17 cellular contexts compared by ENCODE assay signal in genomic region chr4:54403700-54404453, GRCh38.
DNase-seq lines count a peak whose midpoint lies in the region; ATAC-seq, FAIRE-seq and TF ChIP-seq lines count a peak whose summit lies in the region.
"Had no signal": no experiment of that assay in that cellular context is flagged by ENCODE, and none has a peak within 500 bp of the region (broad histone marks: within the 10 kb centered on the region; RNA-seq: fewer than 3 reads in every experiment).

No MANE protein-coding gene starts in this region.

- WGBS in HepG2 (ENCODE audit: low lambda C conversion rate): 29% methylated on average over 5 of the region's 5 CpGs
- 81% methylated on average over 4 of the region's 5 CpGs for WGBS in right lobe of liver (ENCODE audit: insufficient coverage, low coverage, low lambda C conversion rate, missing lambda C conversion rate)

- H3K36me3 ChIP-seq in HepG2 (replicated peaks in 1 of 2; ENCODE audit: control insufficient read depth in 1 of 2, insufficient read depth in 2 of 2, low read length in 2 of 2) (no peaks in the 10 kb centered on the region), right lobe of liver (no peaks in the 10 kb centered on the region)
- H3K36me3 ChIP-seq: BLaER1 treated with 17β-estradiol and CSF1 and Interleukin-3, amounts not matched to agents 10 nM and 100 nM had no signal

- TF ChIP-seq POLR2A in HepG2 (IDR thresholded peaks at IDR 0.05; ENCODE audit: insufficient read depth in 1 of 2, low read depth in 2 of 2, low read length in 2 of 2) (no peak), right lobe of liver (IDR thresholded peaks at IDR 0.05) (no peak)

- no peak overlapping the region for H3K4me2 ChIP-seq in HepG2 (ENCODE audit: low read depth, low read length)
- H3K4me2 ChIP-seq: BLaER1 treated with 17β-estradiol and CSF1 and Interleukin-3, amounts not matched to agents 10 nM and 100 nM had no signal

- TF ChIP-seq CTCF in HepG2 (CRISPR knock-in tag; IDR thresholded peaks at IDR 0.05) (no peak), right lobe of liver (IDR thresholded peaks at IDR 0.05) (no peak), WTC11 (IDR thresholded peaks at IDR 0.05) (no peak)

- H3K79me2 ChIP-seq in HepG2 (ENCODE audit: insufficient read depth, low read length): no peaks in the 10 kb centered on the region

- peak; percentile 28 for DNase-seq in DMS53 (lab: John Stamatoyannopoulos, UW)
- DNase-seq in DMS53 treated with DMSO at 0.1 percent for 48 hours (lab: John Stamatoyannopoulos, UW; ENCODE audit: unreplicated experiment): no peak
- DNase-seq in HepG2 (ENCODE audit: low spot score): no peak
- DNase-seq in right lobe of liver: no peak
- no peak for DNase-seq in WTC11 (ENCODE audit: low spot score)
- DNase-seq in GM19239 (ENCODE audit: insufficient read length, low spot score): no peak
- no peak for DNase-seq in AG20443 (ENCODE audit: low spot score)
- DNase-seq in activated CD4-positive, alpha-beta T cell treated with anti-CD3 and anti-CD28 coated beads for 36 hours: no peak
- DNase-seq: CD4-positive, CD25-positive, alpha-beta regulatory T cell; DMS79; GOT3; HCEC 1CT; HFFc6 had no signal

- no peak for TF ChIP-seq RAD21 in HepG2 (CRISPR knock-in tag; IDR thresholded peaks at IDR 0.05)

- H3K4me1 ChIP-seq in HepG2 (ENCODE audit: insufficient read depth, low read length): no peaks in the 10 kb centered on the region
- H3K4me1 ChIP-seq in right lobe of liver: no peaks in the 10 kb centered on the region

- no TSS peak for BruUV-seq in HepG2 (replicated peaks; lab: Mats Ljungman, UMichigan)

- no peaks in the 10 kb centered on the region for H3K27me3 Mint-ChIP-seq in WTC11 (ENCODE audit: low read depth)
- peaks cover 2% of the 10 kb centered on the region for H3K27me3 Mint-ChIP-seq in activated CD4-positive, alpha-beta T cell treated with anti-CD3 and anti-CD28 coated beads for 36 hours
- H3K27me3 Mint-ChIP-seq: CD4-positive, CD25-positive, alpha-beta regulatory T cell had no signal

- H3K9me3 Mint-ChIP-seq in WTC11: peaks cover 13% of the 10 kb centered on the region
- H3K9me3 Mint-ChIP-seq in activated CD4-positive, alpha-beta T cell treated with anti-CD3 and anti-CD28 coated beads for 36 hours (ENCODE audit: low read depth): no peaks in the 10 kb centered on the region
- H3K9me3 Mint-ChIP-seq: HFFc6 had no signal

- H2AFZ ChIP-seq in HepG2 (ENCODE audit: low read length): no peak overlapping the region

- H3K4me3 Mint-ChIP-seq in WTC11: no peak overlapping the region
- no peak overlapping the region for H3K4me3 Mint-ChIP-seq in activated CD4-positive, alpha-beta T cell treated with anti-CD3 and anti-CD28 coated beads for 36 hours
- H3K4me3 Mint-ChIP-seq: CD4-positive, CD25-positive, alpha-beta regulatory T cell; HFFc6 had no signal

- no peak overlapping the region for H3K4me3 ChIP-seq in HepG2 (replicated peaks in 1 of 3; ENCODE audit: insufficient read depth in 1 of 3, low read depth in 2 of 3, low read length in 3 of 3)
- H3K4me3 ChIP-seq in right lobe of liver: no peak overlapping the region
- H3K4me3 ChIP-seq: BLaER1 treated with 17β-estradiol and CSF1 and Interleukin-3, amounts not matched to agents 10 nM and 100 nM had no signal

- H3K9me3 ChIP-seq in HepG2 (ENCODE audit: low read length): no peaks in the 10 kb centered on the region
- no peaks in the 10 kb centered on the region for H3K9me3 ChIP-seq in right lobe of liver
- H3K9me3 ChIP-seq: BLaER1 treated with 17β-estradiol and CSF1 and Interleukin-3, amounts not matched to agents 10 nM and 100 nM had no signal

- ATAC-seq in HepG2: no peak
- ATAC-seq in right lobe of liver: no peak
- ATAC-seq in WTC11: no peak
- no peak for ATAC-seq in activated CD4-positive, alpha-beta T cell treated with anti-CD3 and anti-CD28 coated beads for 36 hours

- TF ChIP-seq EP300 in HepG2 (IDR thresholded peaks at IDR 0.05; ENCODE audit: low read depth in 2 of 2, low read length in 2 of 2) (no peak), HepG2 (CRISPR knock-in tag; IDR thresholded peaks at IDR 0.05; ENCODE audit: borderline replicate concordance) (no peak)

- no peaks in the 10 kb centered on the region for H3K36me3 Mint-ChIP-seq in WTC11
- H3K36me3 Mint-ChIP-seq in activated CD4-positive, alpha-beta T cell treated with anti-CD3 and anti-CD28 coated beads for 36 hours (ENCODE audit: low read depth): no peaks in the 10 kb centered on the region
- H3K36me3 Mint-ChIP-seq: CD4-positive, CD25-positive, alpha-beta regulatory T cell had no signal

- in situ Hi-C loops in HepG2 (cut with HindIII; ENCODE audit: extremely low pct_ligation_motif_present, low pct_unique_long_range_greater_than_20kb): no loop called here

- H3K27ac Mint-ChIP-seq in WTC11: no peak overlapping the region
- H3K27ac Mint-ChIP-seq in activated CD4-positive, alpha-beta T cell treated with anti-CD3 and anti-CD28 coated beads for 36 hours: no peak overlapping the region
- H3K27ac Mint-ChIP-seq: CD4-positive, CD25-positive, alpha-beta regulatory T cell; HFFc6 had no signal

- H3K27me3 ChIP-seq in HepG2 (ENCODE audit: control insufficient read depth in 1 of 2, insufficient read depth in 2 of 2, low read length in 2 of 2) (no peaks in the 10 kb centered on the region), right lobe of liver (no peaks in the 10 kb centered on the region)
- H3K27me3 ChIP-seq: BLaER1 treated with 17β-estradiol and CSF1 and Interleukin-3, amounts not matched to agents 10 nM and 100 nM had no signal

- peaks cover 21% of the 10 kb centered on the region for H3K4me1 Mint-ChIP-seq in WTC11
- no peaks in the 10 kb centered on the region for H3K4me1 Mint-ChIP-seq in activated CD4-positive, alpha-beta T cell treated with anti-CD3 and anti-CD28 coated beads for 36 hours
- H3K4me1 Mint-ChIP-seq: CD4-positive, CD25-positive, alpha-beta regulatory T cell had no signal

- H3K27ac ChIP-seq in HepG2 (ENCODE audit: extremely low read length, insufficient read depth, low read length) (no peak overlapping the region), right lobe of liver (no peak overlapping the region)
- H3K27ac ChIP-seq: 22Rv1; BLaER1 treated with 17β-estradiol and CSF1 and Interleukin-3, amounts not matched to agents 10 nM and 100 nM had no signal

- intact Hi-C loops in HepG2 (cut with micrococcal nuclease; ENCODE audit: unreplicated experiment): no loop called here
- intact Hi-C loops in right lobe of liver (cut with DNase I): no loop called here
- intact Hi-C loops in activated CD4-positive, alpha-beta T cell treated with anti-CD3 and anti-CD28 coated beads for 36 hours (cut with DNase I, micrococcal nuclease): no loop called here

- POLR2A ChIA-PET in HepG2 (lab: Yijun Ruan, JAX) (no interaction called here), WTC11 (lab: Charles Lee) (no interaction called here)
- POLR2A ChIA-PET in activated CD4-positive, alpha-beta T cell treated with anti-CD3 and anti-CD28 coated beads for 36 hours (lab: Charles Lee): no interaction called here

- CTCF ChIA-PET in HepG2 (lab: Yijun Ruan, JAX; ENCODE audit: low intra/inter-chr PET ratio, low total read pairs) (no interaction called here), WTC11 (lab: Charles Lee) (interaction anchor here (1.2 to 1.4 kb wide), 2 partner anchors 29 to 36 kb away, joined by 5 read pairs; no protein-coding TSS in a partner anchor)
- CTCF ChIA-PET in activated CD4-positive, alpha-beta T cell treated with anti-CD3 and anti-CD28 coated beads for 36 hours (lab: Charles Lee): interaction anchor here (0.6 kb wide), 1 partner anchor 614 kb away, joined by 3 read pairs; no protein-coding TSS in a partner anchor

- no peak overlapping the region for H3K9ac ChIP-seq in HepG2 (ENCODE audit: insufficient read depth, low read depth, low read length)
- H3K9ac ChIP-seq: BLaER1 treated with 17β-estradiol and CSF1 and Interleukin-3, amounts not matched to agents 10 nM and 100 nM had no signal

- H4K20me1 ChIP-seq in HepG2 (ENCODE audit: insufficient read depth, low read length): no peaks in the 10 kb centered on the region
- H4K20me1 ChIP-seq: BLaER1 treated with 17β-estradiol and CSF1 and Interleukin-3, amounts not matched to agents 10 nM and 100 nM had no signal

- no peak for FAIRE-seq in HepG2 (lab: Jason Lieb, UNC)
- FAIRE-seq in GM19239 (lab: Jason Lieb, UNC): no peak
- FAIRE-seq: GM12891, HTR-8/SVneo had no signal

TF ChIP-seq in HepG2, 621 proteins besides CTCF, POLR2A, EP300 and RAD21 (continues in another document):
- TF ChIP-seq PHF5A (CRISPR knock-in tag; IDR thresholded peaks at IDR 0.05; ENCODE audit: low read depth, unreplicated experiment): no peak
- peak; percentile 75 for TF ChIP-seq RAD51 (IDR thresholded peaks at IDR 0.05; ENCODE audit: borderline replicate concordance)
- TF ChIP-seq ATF7 (IDR thresholded peaks at IDR 0.05): peak; percentile 53; the same call in 1 of the 2 replicates
- no peak for TF ChIP-seq ATF7 (CRISPR knock-in tag; IDR thresholded peaks at IDR 0.05)
- TF ChIP-seq ZNF576 (CRISPR knock-in tag; IDR thresholded peaks at IDR 0.05): no peak

TF ChIP-seq in WTC11, 78 proteins besides CTCF, POLR2A, EP300 and RAD21:
- TF ChIP-seq NFYB (CRISPR knock-in tag; conservative IDR thresholded peaks at IDR 0.05; ENCODE audit: low read depth) (0 out of 2 replicates have a peak, but pooled peaks have one; percentile 13), IRF1 (CRISPR knock-in tag; IDR thresholded peaks at IDR 0.05) (no peak), CDX4 (CRISPR knock-in tag; IDR thresholded peaks at IDR 0.05; ENCODE audit: borderline replicate concordance) (no peak)
